In the genomic region with DNA sequence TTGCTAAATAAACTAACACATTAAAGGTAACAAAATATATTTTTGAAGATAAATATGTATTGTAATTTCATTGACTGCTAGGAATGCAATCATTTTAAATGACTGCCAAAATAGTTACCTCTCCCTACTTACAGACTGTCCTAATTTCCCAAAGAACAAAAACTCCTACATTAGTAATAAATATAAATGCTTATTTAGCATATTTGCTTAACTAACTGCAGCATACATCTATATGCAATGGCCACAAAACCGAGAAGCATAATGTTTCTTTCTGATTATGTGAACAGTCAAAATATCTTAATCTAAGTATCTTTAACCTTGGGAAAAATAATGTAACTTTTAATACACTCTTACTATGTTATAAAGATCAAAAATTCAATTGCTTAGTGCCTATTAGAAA, we compare ENCODE assay signal across 33 cellular contexts.
"Had no signal": no experiment of that assay in that cellular context is flagged by ENCODE, and none has a peak within 500 bp of the region (broad histone marks: within the 10 kb centered on the region; RNA-seq: fewer than 3 reads in every experiment).

No MANE protein-coding gene starts in this region.

- ATAC-seq: activated naive CD4-positive, alpha-beta T cell treated with anti-CD3 and anti-CD28 coated beads, Interleukin-2, amount 50 U/mL, for 72 hours; activated naive CD8-positive, alpha-beta T cell treated with anti-CD3 and anti-CD28 coated beads, Interleukin-2, amount 50 U/mL, for 24 hours; activated T-cell treated with anti-CD3 and anti-CD28 coated beads, Interleukin-2, amount 50 U/mL, for 4 hours; activated T-cell treated with anti-CD3 and anti-CD28 coated beads, Interleukin-2, amount 50 U/mL, for 72 hours; activated T-helper 17 cell treated with anti-CD3 and anti-CD28 coated beads, Interleukin-2, amount 50 U/mL, for 72 hours; body of pancreas had no signal

- H3K9me3 ChIP-seq: adrenal gland, ascending aorta, body of pancreas had no signal

- H3K4me3 ChIP-seq: adrenal gland, ascending aorta, body of pancreas, breast epithelium, cardiac muscle cell had no signal

- FAIRE-seq: astrocyte, bronchial epithelial cell had no signal

- H3K27ac ChIP-seq: adrenal gland, ascending aorta, body of pancreas, brain microvascular endothelial cell, breast epithelium, cardiac muscle cell had no signal

- H3K36me3 ChIP-seq: adrenal gland, ascending aorta, brain microvascular endothelial cell, breast epithelium, cardiac muscle cell had no signal

- H3K27me3 ChIP-seq: adrenal gland, ascending aorta, body of pancreas, brain microvascular endothelial cell, breast epithelium, cardiac muscle cell had no signal

- H3K4me1 ChIP-seq: adrenal gland, ascending aorta, body of pancreas, breast epithelium had no signal

- DNase-seq: activated effector memory CD4-positive, alpha-beta T cell treated with anti-CD3 and anti-CD28 coated beads, Interleukin-2, amount 50 U/mL, for 16 hours; activated effector memory CD4-positive, alpha-beta T cell treated with Interleukin-2 at 50 U/mL for 16 hours; activated gamma-delta T cell; activated gamma-delta T cell treated with Interleukin-2 at 50 U/mL for 16 hours; activated naive CD4-positive, alpha-beta T cell; activated naive CD4-positive, alpha-beta T cell treated with anti-CD3 and anti-CD28 coated beads for 36 hours; activated naive CD4-positive, alpha-beta T cell treated with anti-CD3 and anti-CD28 coated beads, Interleukin-2, amount 10 ng/mL, durations not matched to agents 7 days and 5 days; activated naive CD4-positive, alpha-beta T cell treated with anti-CD3 and anti-CD28 coated beads, Interleukin-2, amount 50 U/mL, for 16 hours; activated naive CD4-positive, alpha-beta T cell treated with Interleukin-2 at 50 U/mL for 16 hours; activated naive CD8-positive, alpha-beta T cell treated with anti-CD3 and anti-CD28 coated beads for 36 hours; activated naive CD8-positive, alpha-beta T cell treated with anti-CD3 and anti-CD28 coated beads, Interleukin-2, amount 10 ng/mL, durations not matched to agents 7 days and 5 days; activated naive CD8-positive, alpha-beta T cell treated with anti-CD3 and anti-CD28 coated beads, Interleukin-2, amount 50 U/mL, for 24 hours; activated T-cell treated with anti-CD3 and anti-CD28 coated beads, Interleukin-2, amount 50 U/mL, for 24 hours; activated T-cell treated with anti-CD3 and anti-CD28 coated beads, Interleukin-2, amount 50 U/mL, for 4 hours; activated T-cell treated with anti-CD3 and anti-CD28 coated beads, Interleukin-2, amount 50 U/mL, for 48 hours; activated T-cell treated with anti-CD3 and anti-CD28 coated beads, Interleukin-2, amount 50 U/mL, for 72 hours; adrenal gland; amniotic stem cell; amygdala; anterior cingulate cortex; aorta; body of pancreas; brain microvascular endothelial cell; caudate nucleus; central memory CD4-positive, alpha-beta T cell; cerebellar nuclear complex had no signal
